Comparison of ENCODE assay signal across 13 cellular contexts in the genomic region with DNA sequence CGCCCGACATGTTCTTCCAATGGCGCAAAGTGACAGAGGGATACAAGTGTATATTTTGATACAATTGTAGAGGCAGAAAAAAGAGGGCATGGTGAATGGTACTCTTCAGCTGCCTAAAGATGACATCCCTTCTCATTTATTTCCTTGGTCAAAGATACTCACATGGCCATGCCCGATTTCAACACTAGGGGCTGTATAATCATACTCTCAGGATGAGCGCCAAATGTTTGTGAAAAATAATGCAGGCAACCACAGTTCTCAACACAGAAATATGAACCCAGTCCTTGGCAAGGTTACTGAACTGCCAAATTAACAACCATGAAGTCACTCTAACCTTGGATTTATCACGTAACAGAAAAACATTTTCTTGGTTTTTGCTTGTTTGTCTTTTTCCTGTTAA.
DNase-seq lines count a peak whose midpoint lies in the region; ATAC-seq and TF ChIP-seq lines count a peak whose summit lies in the region.
"Had no signal": no experiment of that assay in that cellular context is flagged by ENCODE, and none has a peak within 500 bp of the region (broad histone marks: within the 10 kb centered on the region; RNA-seq: fewer than 3 reads in every experiment).

No MANE protein-coding gene starts in this region.

- H3K79me2 ChIP-seq in mesendoderm (ENCODE audit: control insufficient read depth, insufficient read depth, low read length): no peaks in the 10 kb centered on the region

- H3K27me3 Mint-ChIP-seq in HFFc6 (ENCODE audit: insufficient read depth): peaks cover 3% of the 10 kb centered on the region; the same call in 1 of the 2 replicates

- WGBS in mesendoderm (ENCODE audit: extremely low coverage, insufficient coverage, low lambda C conversion rate): no CpG with 5 or more reads among the region's 6 CpGs

- no peak overlapping the region for H3K18ac ChIP-seq in mesendoderm (ENCODE audit: low read length)

- no peaks in the 10 kb centered on the region for H3K27me3 ChIP-seq in mesendoderm (ENCODE audit: insufficient read depth, low read length, poor library complexity)

- H3K36me3 ChIP-seq in mesendoderm (ENCODE audit: control insufficient read depth, insufficient read depth, low read length): no peaks in the 10 kb centered on the region

- H3K4me1 ChIP-seq in mesendoderm (ENCODE audit: control insufficient read depth, low read depth, low read length): no peaks in the 10 kb centered on the region

- in situ Hi-C loops in SK-MEL-5 (cut with HindIII; ENCODE audit: low pct_unique_long_range_greater_than_20kb, low sequenced_read_pairs): no loop called here

- no peak overlapping the region for H2BK120ac ChIP-seq in mesendoderm (ENCODE audit: low read depth, low read length)

- no peaks in the 10 kb centered on the region for H3K4me1 Mint-ChIP-seq in HFFc6 (ENCODE audit: low read depth)
- H3K4me1 Mint-ChIP-seq: immature natural killer cell had no signal

- no peaks in the 10 kb centered on the region for H3K79me1 ChIP-seq in mesendoderm (ENCODE audit: low read length)

- H3K23ac ChIP-seq in mesendoderm (ENCODE audit: low read length): no peak overlapping the region

- no peak overlapping the region for H4K8ac ChIP-seq in mesendoderm (ENCODE audit: low read depth, low read length)

- no peak overlapping the region for H2BK5ac ChIP-seq in mesendoderm (ENCODE audit: low read length)

- H3K9ac ChIP-seq in mesendoderm (ENCODE audit: low read length): no peak overlapping the region

- no peaks in the 10 kb centered on the region for H3K36me3 Mint-ChIP-seq in HFFc6 (ENCODE audit: low read depth)
- H3K36me3 Mint-ChIP-seq: immature natural killer cell had no signal

- peaks cover 7% of the 10 kb centered on the region; the same call in 1 of the 2 replicates for H3K9me3 Mint-ChIP-seq in HFFc6

- no peak overlapping the region for H3K4ac ChIP-seq in mesendoderm (ENCODE audit: low read depth, low read length)

- no peak overlapping the region for H3K4me2 ChIP-seq in mesendoderm (ENCODE audit: low read length)

- peak overlapping the region; percentile 56; the same call in 1 of the 2 replicates for H3K4me3 Mint-ChIP-seq in HFFc6
- H3K4me3 Mint-ChIP-seq: immature natural killer cell had no signal

- DNase-seq in EL (peak; percentile 2), HFFc6 (no peak), SK-MEL-5 (ENCODE audit: low read depth, low spot score) (peak; percentile 51), mesendoderm (peak; percentile 10), T-helper 2 cell (no peak), omental fat pad (ENCODE audit: low spot score) (no peak)
- DNase-seq: immature natural killer cell, mucosa of descending colon, NCI-H446 treated with DMSO at 0.1 percent for 48 hours, SIG-M5 had no signal

- TF ChIP-seq POLR2A in GM18505 (IDR thresholded peaks at IDR 0.05; ENCODE audit: borderline replicate concordance, extremely low read depth, insufficient read depth, insufficient read length): no peak

- H3K4me3 ChIP-seq in mesendoderm (ENCODE audit: low read length): no peak overlapping the region
- H3K4me3 ChIP-seq: mucosa of descending colon had no signal

- no peak overlapping the region for H3K56ac ChIP-seq in mesendoderm (ENCODE audit: low read length)

- no peak overlapping the region for H3K27ac ChIP-seq in mesendoderm (ENCODE audit: low read depth, low read length)

- no peak overlapping the region for H2AK5ac ChIP-seq in mesendoderm (ENCODE audit: low read length)

- no peak overlapping the region for H3K27ac Mint-ChIP-seq in HFFc6
- H3K27ac Mint-ChIP-seq: immature natural killer cell had no signal

- TF ChIP-seq CTCF in HFFc6 (IDR thresholded peaks at IDR 0.05) (peak; percentile 52), omental fat pad (IDR thresholded peaks at IDR 0.05) (no peak)

- ATAC-seq in GM19463 (IDR thresholded peaks at IDR 0.05; ENCODE audit: unreplicated experiment) (no peak), GM18505 (IDR thresholded peaks at IDR 0.05; ENCODE audit: unreplicated experiment) (no peak), omental fat pad (ENCODE audit: low FRiP score) (no peak)
- ATAC-seq: esophagus mucosa, mucosa of descending colon had no signal

- H2BK15ac ChIP-seq in mesendoderm (replicated peaks; ENCODE audit: low read depth): no peak overlapping the region

- H4K5ac ChIP-seq in mesendoderm (ENCODE audit: low read length): no peak overlapping the region

Comparison
In these comparisons a context has a peak if more than half of its experiments do, and no peak if none do; other contexts are left out.
1. DNase-seq: peak in EL (single experiment), SK-MEL-5 (single experiment) and mesendoderm (single experiment); none in HFFc6 (single experiment), T-helper 2 cell (0 of 5) and omental fat pad (single experiment).